ENCODE assay signal across 8 cellular contexts in genomic region chr19:4866595-4867424, GRCh38. TPM values are rescaled to one million over a fixed set of nuclear protein-coding genes. Genes with fewer than 3 reads are reported as not detected.
A peak's percentile ranks its signal among the peaks of the same experiment; 100 is the strongest.
DNase-seq lines count a peak whose midpoint lies in the region; ATAC-seq, FAIRE-seq and TF ChIP-seq lines count a peak whose summit lies in the region.

No MANE protein-coding gene starts in this region.

- H3K36me3 ChIP-seq in K562 (ENCODE audit: control insufficient read depth, insufficient read depth, low read length) (peaks cover 9% of the 10 kb centered on the region; the same call in 2 of the 3 replicates), iPS-20b (ENCODE audit: insufficient read depth, low read depth, low read length) (peaks cover 5% of the 10 kb centered on the region; the same call in 1 of the 2 replicates)

- no peak for TF ChIP-seq EP300 in K562 (IDR thresholded peaks at IDR 0.05; ENCODE audit: low read length)

- TF ChIP-seq POLR2A in K562 (conservative IDR thresholded peaks at IDR 0.05), result no peak

- no peaks in the 10 kb centered on the region for H3K27me3 ChIP-seq in K562 (ENCODE audit: control insufficient read depth in 2 of 2, insufficient read depth in 2 of 2, low read length in 2 of 2)
- no peaks in the 10 kb centered on the region for H3K27me3 ChIP-seq in iPS-20b (ENCODE audit: insufficient read depth, low read length)

- peaks cover 11% of the 10 kb centered on the region for H3K4me1 Mint-ChIP-seq in T-helper 17 cell

- H3K9ac ChIP-seq in K562 (ENCODE audit: insufficient read depth in 1 of 2, low read depth in 2 of 2, low read length in 2 of 2) (peak overlapping the region; percentile 71 to 95), iPS-20b (ENCODE audit: low read depth, low read length) (peak overlapping the region; percentile 85; the same call in 1 of the 2 replicates)

- peaks cover 21% of the 10 kb centered on the region for H3K79me2 ChIP-seq in K562 (ENCODE audit: control insufficient read depth, insufficient read depth, low read length)

- H3K4me3 ChIP-seq in K562, result peak overlapping the region; percentile 59
- H3K4me3 ChIP-seq in iPS-20b (ENCODE audit: low read length), result peak overlapping the region; percentile 92

- CTCF ChIA-PET in K562 (lab: Yijun Ruan, JAX; ENCODE audit: low intra/inter-chr PET ratio), result no interaction called here

- peak; percentile 38 for DNase-seq in H4 (ENCODE audit: low spot score)
- DNase-seq in T-helper 17 cell, result peak; percentile 22 to 55 (median 47)
- peak; percentile 53 to 74 (median 72) for DNase-seq in K562 (ENCODE audit: extremely low read depth in 1 of 4, low spot score in 3 of 4)
- DNase-seq in stimulated activated CD4-positive, alpha-beta T cell treated with anti-CD3 and anti-CD28 coated beads, Interleukin-12 subunit alpha, Interleukin-12 subunit beta, amount 100 ng/mL, for 4 hours, result peak; percentile 41
- no peak for DNase-seq in RCC 7860 (ENCODE audit: low spot score)

- POLR2A ChIA-PET in K562 (lab: Yijun Ruan, JAX), result interaction anchor here (0.8 to 2.1 kb wide), 8 partner anchors 9 to 440 kb away, joined by 3 to 6 read pairs (median 3); no protein-coding TSS in a partner anchor

- FAIRE-seq in K562 (lab: Jason Lieb, UNC), result peak; percentile 62
- FAIRE-seq in RCC 7860 (lab: Jason Lieb, UNC), result no peak

- H3K27ac ChIP-seq in K562 (ENCODE audit: extremely low read depth, low read depth, low read length), result peak overlapping the region; percentile 80
- H3K27ac ChIP-seq in iPS-20b (ENCODE audit: low read length), result no peak overlapping the region

- H3K27me3 Mint-ChIP-seq in T-helper 17 cell, result no peaks in the 10 kb centered on the region

- H3K36me3 Mint-ChIP-seq in T-helper 17 cell (ENCODE audit: low read depth), result no peaks in the 10 kb centered on the region

- in situ Hi-C loops in K562 (cut with MboI), result no loop called here

- peak; percentile 11 for ATAC-seq in T-helper 17 cell
- peak; percentile 39 for ATAC-seq in K562
- ATAC-seq in HG02840 (IDR thresholded peaks at IDR 0.05; ENCODE audit: low FRiP score, unreplicated experiment), result no peak
- no peak for ATAC-seq in GM21786 (IDR thresholded peaks at IDR 0.05; ENCODE audit: unreplicated experiment)

- TSS peak; percentile 78 for BruUV-seq in K562 (replicated peaks; lab: Mats Ljungman, UMichigan)

- H3K9me3 ChIP-seq in T-helper 17 cell (ENCODE audit: control insufficient read depth, low read length, poor library complexity, severe bottlenecking) (no peaks in the 10 kb centered on the region), K562 (replicated peaks; ENCODE audit: control insufficient read depth, insufficient read depth, low read depth, low read length) (no peaks in the 10 kb centered on the region), iPS-20b (ENCODE audit: insufficient read depth, low read depth, low read length) (no peaks in the 10 kb centered on the region)

- H2AFZ ChIP-seq in K562 (ENCODE audit: low read depth, low read length), result peak overlapping the region; percentile 53; the same call in 1 of the 2 replicates

- TF ChIP-seq CTCF in K562 (IDR thresholded peaks at IDR 0.05 in 2 of 3, conservative IDR thresholded peaks at IDR 0.05 in 1 of 3; ENCODE audit: insufficient read depth in 2 of 3, low read depth in 1 of 3, low read length in 3 of 3), result peak in 1 of 3 experiments; percentile 19; a peak in 1 of 6 replicates

- H3K4me2 ChIP-seq in K562 (ENCODE audit: insufficient read depth, low read length), result peak overlapping the region; percentile 85

- 3% methylated on average over 14 of the region's 22 CpGs for WGBS in K562 (ENCODE audit: insufficient coverage, low coverage, missing lambda C conversion rate)

- 0 out of 2 replicates have a peak, but pooled peaks cover 5% of the 10 kb centered on the region for H4K20me1 ChIP-seq in K562 (replicated peaks; ENCODE audit: control insufficient read depth, insufficient read depth, low read length)

- peak overlapping the region; percentile 86 for H3K27ac Mint-ChIP-seq in T-helper 17 cell

- H3K4me1 ChIP-seq in K562 (replicated peaks in 1 of 2; ENCODE audit: control insufficient read depth in 2 of 2, insufficient read depth in 2 of 2, low read length in 2 of 2) (peaks cover 16 to 35% of the 10 kb centered on the region in 2 experiments), iPS-20b (ENCODE audit: insufficient read depth, low read length) (no peaks in the 10 kb centered on the region)

- intact Hi-C loops in K562 (cut with micrococcal nuclease), result loop anchor here (5.0 kb wide), 1 partner anchor 50 kb away; no protein-coding TSS in a partner anchor

- peak overlapping the region; percentile 90 for H3K4me3 Mint-ChIP-seq in T-helper 17 cell

- no peak for TF ChIP-seq RAD21 in K562 (CRISPR knock-in tag; conservative IDR thresholded peaks at IDR 0.05 in 1 of 2, IDR thresholded peaks at IDR 0.05 in 1 of 2)

- H3K9me1 ChIP-seq in K562 (ENCODE audit: control insufficient read depth, insufficient read depth, low read length), result no peaks in the 10 kb centered on the region

RNA-seq across cellular contexts. Expression of gene PLIN3, which starts 0.7 kb away (rescaled TPM):
- 86.6 and 92.1 TPM in 2 replicates for total RNA-seq in H4 (2014; rRNA removed; shearing (Covaris generic))
- total RNA-seq in T-helper 17 cell (10 to 100 TPM; 19.7 to 21.7 TPM), K562 (2014; rRNA removed) (68.9 and 91.1 TPM in 2 replicates), K562 (2014; rRNA removed; fragmentation: Illumina TruSeq; extraction: Trizol) (21.5 and 22.0 TPM in 2 replicates), K562 (2015; rRNA removed; fragmentation: Illumina TruSeq; extraction: Trizol) (46.6 and 46.7 TPM in 2 replicates), K562 (2021) (75.1 and 75.6 TPM in 2 replicates)
- total RNA-seq in K562 (2011; cell fraction: chromatin; rRNA removed; ENCODE audit: low replicate concordance), result 24.0 and 76.2 TPM in 2 replicates
- 70.4 and 72.2 TPM in 2 replicates for total RNA-seq in K562 (2011; cell fraction: nucleolus; rRNA removed)
- 46.2 and 49.7 TPM in 2 replicates for total RNA-seq in K562 (2011; cell fraction: nucleoplasm; rRNA removed)
- polyA plus RNA-seq in K562 (2011; rRNA removed) (43.1 and 53.5 TPM in 2 replicates), K562 (2014; fragmentation: Illumina TruSeq; extraction: Trizol) (31.7 and 59.9 TPM in 2 replicates), K562 (2014; fragmentation: Nextera tagmentation; extraction: Ambion mirVana) (1 to 10 TPM; 7.5 to 9.8 TPM), K562 (2014; rRNA removed) (52.2 and 56.2 TPM in 2 replicates)
- 65.0 and 129 TPM in 2 replicates for polyA plus RNA-seq in K562 (2011; cell fraction: cytosol; rRNA removed)
- 17.0 and 20.6 TPM in 2 replicates for polyA plus RNA-seq in K562 (2011; cell fraction: nucleus; rRNA removed)
- polyA plus RNA-seq in K562 (2012), result 66.2 and 90.2 TPM in 2 replicates
- 21.0 and 30.6 TPM in 2 replicates for polyA minus RNA-seq in K562 (2011; rRNA and poly(A)+ RNA removed)
- polyA minus RNA-seq in K562 (2011; cell fraction: cytosol; rRNA and poly(A)+ RNA removed), result 76.4 and 106 TPM in 2 replicates
- polyA minus RNA-seq in K562 (2011; cell fraction: nucleus; rRNA and poly(A)+ RNA removed), result 25.3 and 38.5 TPM in 2 replicates

RNA-seq across cellular contexts. Expression of gene TICAM1, which starts 35.3 kb away (rescaled TPM):
- 0.49 and 0.64 TPM in 2 replicates for total RNA-seq in H4 (2014; rRNA removed; shearing (Covaris generic))
- 10 to 100 TPM; 23.4 to 29.1 TPM for total RNA-seq in T-helper 17 cell
- total RNA-seq in K562 (2011; cell fraction: chromatin; rRNA removed; ENCODE audit: low replicate concordance), result 3.7 and 10.7 TPM in 2 replicates
- total RNA-seq in K562 (2011; cell fraction: nucleolus; rRNA removed), result 4.2 and 4.7 TPM in 2 replicates
- 2.7 and 3.1 TPM in 2 replicates for total RNA-seq in K562 (2011; cell fraction: nucleoplasm; rRNA removed)
- total RNA-seq in K562 (2014; rRNA removed), result 1.5 and 2.7 TPM in 2 replicates
- 0.77 and 0.98 TPM in 2 replicates for total RNA-seq in K562 (2014; rRNA removed; fragmentation: Illumina TruSeq; extraction: Trizol)
- total RNA-seq in K562 (2015; rRNA removed; fragmentation: Illumina TruSeq; extraction: Trizol), result 2.1 and 2.8 TPM in 2 replicates
- total RNA-seq in K562 (2021), result 11.5 and 11.6 TPM in 2 replicates
- polyA plus RNA-seq in K562 (2011; rRNA removed), result 0.47 and 1.2 TPM in 2 replicates
- polyA plus RNA-seq in K562 (2011; cell fraction: cytosol; rRNA removed), result 1.2 and 1.9 TPM in 2 replicates
- polyA plus RNA-seq in K562 (2011; cell fraction: nucleus; rRNA removed), result 1.5 and 3.1 TPM in 2 replicates
- polyA plus RNA-seq in K562 (2012), result 6.6 and 8.4 TPM in 2 replicates
- 3.1 and 7.1 TPM in 2 replicates for polyA plus RNA-seq in K562 (2014; fragmentation: Illumina TruSeq; extraction: Trizol)
- polyA plus RNA-seq in K562 (2014; fragmentation: Nextera tagmentation; extraction: Ambion mirVana), result under 1 TPM; 0.07 to 0.11 TPM
- polyA plus RNA-seq in K562 (2014; rRNA removed), result 4.7 and 5.7 TPM in 2 replicates
- 0.45 and 0.60 TPM in 2 replicates for polyA minus RNA-seq in K562 (2011; rRNA and poly(A)+ RNA removed)
- 4.6 and 6.3 TPM in 2 replicates for polyA minus RNA-seq in K562 (2011; cell fraction: cytosol; rRNA and poly(A)+ RNA removed)
- polyA minus RNA-seq in K562 (2011; cell fraction: nucleus; rRNA and poly(A)+ RNA removed), result 1.2 and 1.5 TPM in 2 replicates

RNA-seq across cellular contexts. Expression of gene ARRDC5, which starts 35.9 kb away (rescaled TPM):
- total RNA-seq in H4 (2014; rRNA removed; shearing (Covaris generic)), result not detected in 2 replicates
- 1 to 10 TPM; 4.0 to 4.8 TPM for total RNA-seq in T-helper 17 cell
- total RNA-seq in K562 (2011; cell fraction: chromatin; rRNA removed; ENCODE audit: low replicate concordance), result not detected in 2 replicates
- not detected in 2 replicates for total RNA-seq in K562 (2011; cell fraction: nucleolus; rRNA removed)
- not detected in 2 replicates for total RNA-seq in K562 (2011; cell fraction: nucleoplasm; rRNA removed)
- total RNA-seq in K562 (2014; rRNA removed), result not detected in 2 replicates
- not detected in 2 replicates for total RNA-seq in K562 (2014; rRNA removed; fragmentation: Illumina TruSeq; extraction: Trizol)
- total RNA-seq in K562 (2015; rRNA removed; fragmentation: Illumina TruSeq; extraction: Trizol), result not detected in 2 replicates
- total RNA-seq in K562 (2021), result not detected in 2 replicates
- polyA plus RNA-seq in K562 (2011; rRNA removed), result not detected in 2 replicates
- polyA plus RNA-seq in K562 (2011; cell fraction: cytosol; rRNA removed), result not detected in 2 replicates
- polyA plus RNA-seq in K562 (2011; cell fraction: nucleus; rRNA removed), result not detected in 2 replicates
- not detected in 2 replicates for polyA plus RNA-seq in K562 (2012)
- polyA plus RNA-seq in K562 (2014; fragmentation: Illumina TruSeq; extraction: Trizol), result not detected in 2 replicates
- polyA plus RNA-seq in K562 (2014; fragmentation: Nextera tagmentation; extraction: Ambion mirVana), result not detected
- polyA plus RNA-seq in K562 (2014; rRNA removed), result not detected in 2 replicates
- polyA minus RNA-seq in K562 (2011; rRNA and poly(A)+ RNA removed), result not detected in 2 replicates
- polyA minus RNA-seq in K562 (2011; cell fraction: cytosol; rRNA and poly(A)+ RNA removed), result not detected in 2 replicates
- not detected in 2 replicates for polyA minus RNA-seq in K562 (2011; cell fraction: nucleus; rRNA and poly(A)+ RNA removed)

RNA-seq across cellular contexts. Expression of gene UHRF1, which starts 42.5 kb away (rescaled TPM):
- total RNA-seq in H4 (2014; rRNA removed; shearing (Covaris generic)), result 26.9 and 35.8 TPM in 2 replicates
- total RNA-seq in T-helper 17 cell, result under 1 TPM; 0.12 to 0.34 TPM
- 18.6 and 36.9 TPM in 2 replicates for total RNA-seq in K562 (2011; cell fraction: chromatin; rRNA removed; ENCODE audit: low replicate concordance)
- 23.3 and 25.5 TPM in 2 replicates for total RNA-seq in K562 (2011; cell fraction: nucleolus; rRNA removed)
- 15.3 and 17.0 TPM in 2 replicates for total RNA-seq in K562 (2011; cell fraction: nucleoplasm; rRNA removed)
- total RNA-seq in K562 (2014; rRNA removed), result 65.5 and 73.3 TPM in 2 replicates
- 16.8 and 17.7 TPM in 2 replicates for total RNA-seq in K562 (2014; rRNA removed; fragmentation: Illumina TruSeq; extraction: Trizol)
- 42.3 and 42.6 TPM in 2 replicates for total RNA-seq in K562 (2015; rRNA removed; fragmentation: Illumina TruSeq; extraction: Trizol)
- total RNA-seq in K562 (2021), result 91.4 and 101 TPM in 2 replicates
- polyA plus RNA-seq in K562 (2011; rRNA removed), result 8.7 and 16.7 TPM in 2 replicates
- polyA plus RNA-seq in K562 (2011; cell fraction: cytosol; rRNA removed), result 8.1 and 14.0 TPM in 2 replicates
- polyA plus RNA-seq in K562 (2011; cell fraction: nucleus; rRNA removed), result 20.9 and 30.2 TPM in 2 replicates
- polyA plus RNA-seq in K562 (2012), result 23.4 and 46.2 TPM in 2 replicates
- polyA plus RNA-seq in K562 (2014; fragmentation: Illumina TruSeq; extraction: Trizol), result 30.9 and 49.5 TPM in 2 replicates
- 10 to 100 TPM in 1 of 2 experiments, 1 to 10 TPM in 1; 6.0 to 14.2 TPM for polyA plus RNA-seq in K562 (2014; fragmentation: Nextera tagmentation; extraction: Ambion mirVana)
- 44.0 and 47.4 TPM in 2 replicates for polyA plus RNA-seq in K562 (2014; rRNA removed)
- polyA minus RNA-seq in K562 (2011; rRNA and poly(A)+ RNA removed), result 8.0 and 10.3 TPM in 2 replicates
- 14.2 and 19.1 TPM in 2 replicates for polyA minus RNA-seq in K562 (2011; cell fraction: cytosol; rRNA and poly(A)+ RNA removed)
- 8.3 and 9.4 TPM in 2 replicates for polyA minus RNA-seq in K562 (2011; cell fraction: nucleus; rRNA and poly(A)+ RNA removed)

Comparison
In these comparisons a context has a peak if more than half of its experiments do, and no peak if none do; other contexts are left out.
1. ATAC-seq: peak in T-helper 17 cell (single experiment) and K562 (single experiment); none in HG02840 (single experiment) and GM21786 (single experiment).